In the genomic region with DNA sequence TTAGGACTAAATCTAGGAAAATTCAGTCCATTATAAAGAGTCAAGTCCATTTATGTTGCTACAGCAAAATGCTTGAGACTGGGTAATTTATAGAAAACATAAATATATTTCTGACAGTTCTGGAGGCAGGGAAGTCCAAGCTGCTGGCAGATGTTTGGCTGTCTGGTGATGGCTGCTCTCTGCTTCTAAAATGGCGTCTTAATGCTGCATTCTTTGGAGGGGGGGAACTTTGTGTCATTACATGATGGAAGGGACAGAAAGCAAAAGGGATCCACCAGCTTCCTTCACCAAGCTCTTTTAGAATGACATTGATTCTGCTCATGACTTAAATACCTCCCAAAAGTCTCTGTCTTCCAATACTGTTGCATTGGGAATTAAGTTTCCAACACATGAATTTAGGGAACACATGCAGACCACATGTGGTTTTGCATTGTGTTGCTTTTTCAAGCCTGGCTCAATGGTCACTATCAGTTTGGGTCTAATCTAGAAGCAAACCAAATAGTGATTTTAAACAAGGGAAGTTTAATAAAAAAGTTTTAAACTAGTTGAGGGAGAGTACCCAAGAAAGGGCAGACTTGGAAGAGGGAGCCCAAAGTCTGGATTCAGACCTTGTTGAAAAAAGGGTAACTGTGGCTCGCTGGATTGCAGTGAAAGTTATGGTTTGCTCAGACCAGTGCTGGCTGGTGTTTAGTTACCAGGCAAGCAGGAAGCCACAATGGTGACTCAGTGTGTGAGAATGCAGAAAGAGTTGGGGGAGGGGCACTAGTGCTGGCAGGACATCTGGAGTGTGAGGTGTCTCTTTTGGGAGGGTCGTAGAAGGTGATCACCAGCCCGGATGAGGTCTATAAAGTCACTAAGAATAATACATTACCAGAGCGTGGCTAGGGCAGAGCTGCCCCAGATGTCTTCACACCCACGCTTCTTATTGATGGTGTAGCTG, we compare ENCODE assay signal across 1 cellular context.
TF ChIP-seq lines count a peak whose summit lies in the region.

No MANE protein-coding gene starts in this region.

TF ChIP-seq in SK-N-SH, 30 proteins besides CTCF, POLR2A, EP300 and RAD21 (continued from another document):
- TF ChIP-seq, protein P1, sequence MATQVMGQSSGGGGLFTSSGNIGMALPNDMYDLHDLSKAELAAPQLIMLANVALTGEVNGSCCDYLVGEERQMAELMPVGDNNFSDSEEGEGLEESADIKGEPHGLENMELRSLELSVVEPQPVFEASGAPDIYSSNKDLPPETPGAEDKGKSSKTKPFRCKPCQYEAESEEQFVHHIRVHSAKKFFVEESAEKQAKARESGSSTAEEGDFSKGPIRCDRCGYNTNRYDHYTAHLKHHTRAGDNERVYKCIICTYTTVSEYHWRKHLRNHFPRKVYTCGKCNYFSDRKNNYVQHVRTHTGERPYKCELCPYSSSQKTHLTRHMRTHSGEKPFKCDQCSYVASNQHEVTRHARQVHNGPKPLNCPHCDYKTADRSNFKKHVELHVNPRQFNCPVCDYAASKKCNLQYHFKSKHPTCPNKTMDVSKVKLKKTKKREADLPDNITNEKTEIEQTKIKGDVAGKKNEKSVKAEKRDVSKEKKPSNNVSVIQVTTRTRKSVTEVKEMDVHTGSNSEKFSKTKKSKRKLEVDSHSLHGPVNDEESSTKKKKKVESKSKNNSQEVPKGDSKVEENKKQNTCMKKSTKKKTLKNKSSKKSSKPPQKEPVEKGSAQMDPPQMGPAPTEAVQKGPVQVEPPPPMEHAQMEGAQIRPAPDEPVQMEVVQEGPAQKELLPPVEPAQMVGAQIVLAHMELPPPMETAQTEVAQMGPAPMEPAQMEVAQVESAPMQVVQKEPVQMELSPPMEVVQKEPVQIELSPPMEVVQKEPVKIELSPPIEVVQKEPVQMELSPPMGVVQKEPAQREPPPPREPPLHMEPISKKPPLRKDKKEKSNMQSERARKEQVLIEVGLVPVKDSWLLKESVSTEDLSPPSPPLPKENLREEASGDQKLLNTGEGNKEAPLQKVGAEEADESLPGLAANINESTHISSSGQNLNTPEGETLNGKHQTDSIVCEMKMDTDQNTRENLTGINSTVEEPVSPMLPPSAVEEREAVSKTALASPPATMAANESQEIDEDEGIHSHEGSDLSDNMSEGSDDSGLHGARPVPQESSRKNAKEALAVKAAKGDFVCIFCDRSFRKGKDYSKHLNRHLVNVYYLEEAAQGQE (IDR thresholded peaks at IDR 0.05; ENCODE audit: low read depth, low read length): peak; percentile 36; the same call in 1 of the 2 replicates
- peak; percentile 18; the same call in 1 of the 2 replicates for TF ChIP-seq MAX (IDR thresholded peaks at IDR 0.05; ENCODE audit: low read depth)
- TF ChIP-seq CHD2 (IDR thresholded peaks at IDR 0.05; ENCODE audit: low read length, partially characterized antibody): no peak
